ENCODE assay signal across 17 cellular contexts in the genomic region with DNA sequence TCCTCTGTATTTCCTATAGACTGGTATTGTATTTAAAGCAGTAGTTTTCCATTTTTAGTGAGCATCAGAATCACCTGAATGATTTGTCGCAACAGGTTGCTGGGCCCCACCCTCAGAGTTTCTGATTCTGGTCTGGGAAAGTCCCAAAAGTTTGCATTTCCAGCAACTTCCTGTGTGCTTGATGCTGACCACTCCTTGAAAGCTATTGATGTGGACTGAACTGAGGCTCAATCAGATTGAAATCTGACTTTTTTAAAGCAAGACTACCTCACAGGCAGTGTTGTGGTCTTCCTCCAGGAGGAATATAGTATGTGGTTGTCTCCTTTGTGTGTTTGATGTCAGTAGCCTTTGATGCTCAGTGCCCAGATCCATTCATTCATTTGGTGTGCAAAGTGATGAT. TPM values are rescaled to one million over a fixed set of nuclear protein-coding genes. Genes with fewer than 3 reads are reported as not detected.
A peak's percentile ranks its signal among the peaks of the same experiment; 100 is the strongest.
DNase-seq lines count a peak whose midpoint lies in the region; ATAC-seq, FAIRE-seq and TF ChIP-seq lines count a peak whose summit lies in the region.
"Had no signal": no experiment of that assay in that cellular context is flagged by ENCODE, and none has a peak within 500 bp of the region (broad histone marks: within the 10 kb centered on the region; RNA-seq: fewer than 3 reads in every experiment).

No MANE protein-coding gene starts in this region.

- peaks cover 42% of the 10 kb centered on the region for H3K4me1 Mint-ChIP-seq in activated naive CD8-positive, alpha-beta T cell treated with anti-CD3 and anti-CD28 coated beads, Interleukin-2, amount 50 U/mL, for 24 hours
- peaks cover 11 to 30% (median 25%) of the 10 kb centered on the region in 4 donors for H3K4me1 Mint-ChIP-seq in naive thymus-derived CD8-positive, alpha-beta T cell

- H3K36me3 Mint-ChIP-seq in activated naive CD8-positive, alpha-beta T cell treated with anti-CD3 and anti-CD28 coated beads, Interleukin-2, amount 50 U/mL, for 24 hours (ENCODE audit: low read depth): no peaks in the 10 kb centered on the region
- H3K36me3 Mint-ChIP-seq in naive thymus-derived CD8-positive, alpha-beta T cell: no peaks in the 10 kb centered on the region

- H3K27me3 Mint-ChIP-seq in activated naive CD8-positive, alpha-beta T cell treated with anti-CD3 and anti-CD28 coated beads, Interleukin-2, amount 50 U/mL, for 24 hours: no peaks in the 10 kb centered on the region
- H3K27me3 Mint-ChIP-seq in naive thymus-derived CD8-positive, alpha-beta T cell: no peaks in the 10 kb centered on the region

- H3K9me3 Mint-ChIP-seq in activated naive CD8-positive, alpha-beta T cell treated with anti-CD3 and anti-CD28 coated beads, Interleukin-2, amount 50 U/mL, for 24 hours: no peaks in the 10 kb centered on the region
- H3K9me3 Mint-ChIP-seq in naive thymus-derived CD8-positive, alpha-beta T cell: no peaks in the 10 kb centered on the region

- DNase-seq in NK-92 treated with Interleukin-12 subunit alpha and Interleukin-12 subunit beta, amount 100 ng/mL, for 24 hours (lab: John Stamatoyannopoulos, UW): peak; percentile 8
- DNase-seq in NK-92 (lab: John Stamatoyannopoulos, UW; ENCODE audit: unreplicated experiment) (no peak), GM20000 (ENCODE audit: low spot score) (peak; percentile 38), superior temporal gyrus (ENCODE audit: extremely low spot score) (no peak), foreskin melanocyte (no peak), H54 (ENCODE audit: insufficient read length, low spot score) (no peak)
- DNase-seq in activated naive CD8-positive, alpha-beta T cell treated with anti-CD3 and anti-CD28 coated beads, Interleukin-2, amount 50 U/mL, for 24 hours: no peak
- DNase-seq in naive thymus-derived CD8-positive, alpha-beta T cell: no peak
- DNase-seq: activated CD4-positive, CD25-positive, alpha-beta regulatory T cell; activated T-cell treated with anti-CD3 and anti-CD28 coated beads, Interleukin-2, amount 50 U/mL, for 1 hour; gastrocnemius medialis; left lung; NCI-H1105 treated with DMSO at 0.1 percent for 48 hours; RPMI8226; trophoblast cell had no signal

- ATAC-seq in activated naive CD8-positive, alpha-beta T cell treated with anti-CD3 and anti-CD28 coated beads, Interleukin-2, amount 50 U/mL, for 24 hours: peak; percentile 30
- peak; percentile 14 to 49 for ATAC-seq in naive thymus-derived CD8-positive, alpha-beta T cell
- ATAC-seq: gastrocnemius medialis, left lung had no signal

- POLR2A ChIA-PET in naive thymus-derived CD8-positive, alpha-beta T cell (lab: Charles Lee): interaction anchor here (0.7 kb wide), 1 partner anchor 156 kb away, joined by 4 read pairs; no protein-coding TSS in a partner anchor

- TF ChIP-seq CTCF in GM20000 (IDR thresholded peaks at IDR 0.05; ENCODE audit: extremely low read depth, missing control alignments): no peak

- H3K27ac Mint-ChIP-seq in activated naive CD8-positive, alpha-beta T cell treated with anti-CD3 and anti-CD28 coated beads, Interleukin-2, amount 50 U/mL, for 24 hours: peak overlapping the region; percentile 13
- H3K27ac Mint-ChIP-seq in naive thymus-derived CD8-positive, alpha-beta T cell: peak overlapping the region in 1 of 10 donors; percentile 53

- FAIRE-seq in H54 (lab: Jason Lieb, UNC): no peak
- FAIRE-seq: colon had no signal

- H3K4me3 Mint-ChIP-seq in activated naive CD8-positive, alpha-beta T cell treated with anti-CD3 and anti-CD28 coated beads, Interleukin-2, amount 50 U/mL, for 24 hours: peak overlapping the region; percentile 10
- no peak overlapping the region for H3K4me3 Mint-ChIP-seq in naive thymus-derived CD8-positive, alpha-beta T cell

- no peak for TF ChIP-seq POLR2A in H54 (IDR thresholded peaks at IDR 0.05; ENCODE audit: low read depth, low read length)

RNA-seq across cellular contexts. Expression of gene MPZL2, which starts 17.2 kb away (rescaled TPM):
- 1 to 10 TPM; 2.8 to 3.1 TPM for total RNA-seq in naive thymus-derived CD8-positive, alpha-beta T cell
- polyA plus RNA-seq in naive thymus-derived CD8-positive, alpha-beta T cell: 1 to 10 TPM in 2 of 3 donors, under 1 TPM in 1; 0.94 to 3.1 (median 1.2) TPM

RNA-seq across cellular contexts. Expression of gene CD3E, which starts 23.2 kb away (rescaled TPM):
- total RNA-seq in naive thymus-derived CD8-positive, alpha-beta T cell: 100 to 1,000 TPM; 564 to 620 TPM
- 1,000 to 10,000 TPM in 1 of 3 donors, 100 to 1,000 TPM in 2; 811 to 1,213 (median 948) TPM for polyA plus RNA-seq in naive thymus-derived CD8-positive, alpha-beta T cell
- total RNA-seq: skeletal muscle tissue had no signal

RNA-seq across cellular contexts. Expression of gene MPZL3, which starts 29.1 kb away (rescaled TPM):
- total RNA-seq in naive thymus-derived CD8-positive, alpha-beta T cell: 10 to 100 TPM; 11.2 to 12.6 TPM
- polyA plus RNA-seq in naive thymus-derived CD8-positive, alpha-beta T cell: 1 to 10 TPM; 1.9 to 3.4 (median 3.2) TPM

RNA-seq across cellular contexts. Expression of gene JAML, which starts 56.5 kb away (rescaled TPM):
- total RNA-seq in naive thymus-derived CD8-positive, alpha-beta T cell: 100 to 1,000 TPM; 157 to 161 TPM
- 100 to 1,000 TPM; 120 to 195 (median 159) TPM for polyA plus RNA-seq in naive thymus-derived CD8-positive, alpha-beta T cell

Comparison
In these comparisons a context has a peak if more than half of its experiments do, and no peak if none do; other contexts are left out.
1. DNase-seq: peak in NK-92 treated with Interleukin-12 subunit alpha and Interleukin-12 subunit beta, amount 100 ng/mL, for 24 hours (single experiment) and GM20000 (single experiment); none in NK-92 (single experiment), activated naive CD8-positive, alpha-beta T cell treated with anti-CD3 and anti-CD28 coated beads, Interleukin-2, amount 50 U/mL, for 24 hours (single experiment), naive thymus-derived CD8-positive, alpha-beta T cell (0 of 10), superior temporal gyrus (single experiment), foreskin melanocyte (single experiment) and H54 (single experiment).